8 cellular contexts compared by ENCODE assay signal in the genomic region with DNA sequence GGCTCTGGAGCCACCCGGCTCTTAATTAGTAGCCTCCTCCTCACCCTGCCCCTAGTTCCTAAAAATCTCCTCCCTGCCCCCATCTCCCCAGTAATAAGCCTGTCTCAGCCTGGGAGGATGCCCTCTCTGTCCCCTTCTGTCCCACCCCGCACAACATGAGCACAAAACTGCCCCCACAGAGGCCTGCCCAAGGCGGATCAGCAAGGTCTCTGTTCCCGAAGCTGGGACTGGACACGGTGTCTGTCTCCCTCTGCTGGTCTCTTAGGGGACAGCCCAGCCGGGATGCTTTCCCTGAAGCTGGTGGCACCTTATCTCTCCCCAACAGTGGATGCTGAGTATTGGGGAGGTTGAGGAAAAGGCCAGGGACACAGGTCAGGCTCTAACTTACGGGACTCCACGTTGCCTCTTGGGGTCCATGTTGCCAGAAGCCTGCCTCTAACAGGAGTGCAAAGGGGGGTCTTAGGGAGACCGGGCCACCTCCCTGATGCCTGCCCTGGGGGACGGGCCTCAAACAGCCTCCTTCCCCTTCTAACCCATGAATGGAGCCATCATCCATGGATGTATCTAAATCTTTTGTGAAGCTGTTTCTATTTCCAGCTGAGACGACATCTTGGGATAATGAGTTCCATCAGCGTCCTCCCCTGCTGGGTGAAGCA. TPM values are rescaled to one million over a fixed set of nuclear protein-coding genes. Genes with fewer than 3 reads are reported as not detected.
DNase-seq lines count a peak whose midpoint lies in the region; ATAC-seq and TF ChIP-seq lines count a peak whose summit lies in the region.

No MANE protein-coding gene starts in this region.

- no peak overlapping the region for H2AFZ ChIP-seq in DND-41 (ENCODE audit: low read depth, low read length)

- H3K27ac ChIP-seq in DND-41 (ENCODE audit: low read length), result no peak overlapping the region
- H3K27ac ChIP-seq in endodermal cell (ENCODE audit: low read depth, low read length), result no peak overlapping the region

- no peaks in the 10 kb centered on the region for H3K9me3 ChIP-seq in DND-41 (ENCODE audit: insufficient read depth, low read length, severe bottlenecking)
- H3K9me3 ChIP-seq in endodermal cell (ENCODE audit: control insufficient read depth, low read length), result no peaks in the 10 kb centered on the region

- H4K20me1 ChIP-seq in DND-41 (ENCODE audit: insufficient read depth, low read length), result no peaks in the 10 kb centered on the region

- H3K4me3 ChIP-seq in DND-41 (ENCODE audit: low read depth in 1 of 2, low read length in 2 of 2) (no peak overlapping the region), endodermal cell (ENCODE audit: low read length) (no peak overlapping the region)

- H3K9ac ChIP-seq in DND-41 (ENCODE audit: low read depth, low read length) (no peak overlapping the region), endodermal cell (ENCODE audit: extremely low read depth, low read length, poor library complexity, severe bottlenecking) (no peak overlapping the region)

- no peaks in the 10 kb centered on the region for H3K36me3 Mint-ChIP-seq in activated CD8-positive, alpha-beta memory T cell treated with anti-CD3 and anti-CD28 coated beads, Interleukin-2, amount 10 ng/mL, durations not matched to agents 7 days and 5 days
- H3K36me3 Mint-ChIP-seq in endodermal cell (ENCODE audit: low read depth), result no peaks in the 10 kb centered on the region

- H3K9me3 Mint-ChIP-seq in activated CD8-positive, alpha-beta memory T cell treated with anti-CD3 and anti-CD28 coated beads, Interleukin-2, amount 10 ng/mL, durations not matched to agents 7 days and 5 days (ENCODE audit: low read depth), result no peaks in the 10 kb centered on the region
- H3K9me3 Mint-ChIP-seq in endodermal cell, result no peaks in the 10 kb centered on the region

- H3K4me1 Mint-ChIP-seq in activated CD8-positive, alpha-beta memory T cell treated with anti-CD3 and anti-CD28 coated beads, Interleukin-2, amount 10 ng/mL, durations not matched to agents 7 days and 5 days, result peaks cover 5% of the 10 kb centered on the region
- H3K4me1 Mint-ChIP-seq in endodermal cell, result peaks cover 11% of the 10 kb centered on the region

- peak; percentile 100 for TF ChIP-seq CTCF in DND-41 (IDR thresholded peaks at IDR 0.05; ENCODE audit: borderline replicate concordance, extremely low read depth, low read length, poor library complexity, severe bottlenecking)
- peak; percentile 98 for TF ChIP-seq CTCF in endodermal cell (conservative IDR thresholded peaks at IDR 0.05)

- H3K36me3 ChIP-seq in DND-41 (ENCODE audit: insufficient read depth, low read length) (no peaks in the 10 kb centered on the region), endodermal cell (ENCODE audit: control insufficient read depth, insufficient read depth, low read length) (no peaks in the 10 kb centered on the region)

- DNase-seq in DND-41 (peak; percentile 84), NOMO-1 treated with dmso at 0.1 percent for 144 hours (lab: John Stamatoyannopoulos, UW; ENCODE audit: unreplicated experiment) (peak; percentile 70), endodermal cell (peak; percentile 95), mucosa of gallbladder (ENCODE audit: low spot score) (peak; percentile 86)
- peak; percentile 90 for DNase-seq in activated CD8-positive, alpha-beta memory T cell treated with anti-CD3 and anti-CD28 coated beads, Interleukin-2, amount 10 ng/mL, durations not matched to agents 7 days and 5 days
- DNase-seq in stimulated activated CD8-positive, alpha-beta memory T cell treated with anti-CD3 and anti-CD28 coated beads, Interleukin-7, amount 100 ng/mL, for 24 hours (ENCODE audit: low read depth), result peak; percentile 63

- H3K27me3 ChIP-seq in DND-41 (ENCODE audit: insufficient read depth, low read length, poor library complexity) (no peaks in the 10 kb centered on the region), endodermal cell (ENCODE audit: control insufficient read depth, insufficient read depth, low read length, poor library complexity, severe bottlenecking) (peaks cover 9% of the 10 kb centered on the region)

- WGBS in endodermal cell (ENCODE audit: insufficient coverage in 1 of 2, insufficient read length in 1 of 2), 2 experiments, result 40 to 45% methylated on average over 11 to 12 of the region's 12 CpGs

- H3K27ac Mint-ChIP-seq in activated CD8-positive, alpha-beta memory T cell treated with anti-CD3 and anti-CD28 coated beads, Interleukin-2, amount 10 ng/mL, durations not matched to agents 7 days and 5 days, result no peak overlapping the region
- no peak overlapping the region for H3K27ac Mint-ChIP-seq in endodermal cell

- peaks cover 3% of the 10 kb centered on the region; the same call in 1 of the 2 replicates for H3K4me1 ChIP-seq in DND-41 (ENCODE audit: insufficient read depth, low read length)
- no peaks in the 10 kb centered on the region for H3K4me1 ChIP-seq in endodermal cell (ENCODE audit: control insufficient read depth, insufficient read depth, low read length)

- H3K27me3 Mint-ChIP-seq in activated CD8-positive, alpha-beta memory T cell treated with anti-CD3 and anti-CD28 coated beads, Interleukin-2, amount 10 ng/mL, durations not matched to agents 7 days and 5 days, result peaks cover 37% of the 10 kb centered on the region
- peaks cover 43% of the 10 kb centered on the region for H3K27me3 Mint-ChIP-seq in endodermal cell (ENCODE audit: insufficient read depth)

- H3K79me2 ChIP-seq in DND-41 (ENCODE audit: insufficient read depth, low read length), result no peaks in the 10 kb centered on the region

- CTCF ChIA-PET in activated CD8-positive, alpha-beta memory T cell treated with anti-CD3 and anti-CD28 coated beads, Interleukin-2, amount 10 ng/mL, durations not matched to agents 7 days and 5 days (lab: Charles Lee), result interaction anchor here (0.6 to 32.6 kb wide), 38 partner anchors 8 to 302 kb away, joined by 3 to 1153 read pairs (median 5); a partner anchor contains a TSS

- H3K4me2 ChIP-seq in DND-41 (ENCODE audit: insufficient read depth, low read length), result no peak overlapping the region

- no peak overlapping the region for H3K4me3 Mint-ChIP-seq in activated CD8-positive, alpha-beta memory T cell treated with anti-CD3 and anti-CD28 coated beads, Interleukin-2, amount 10 ng/mL, durations not matched to agents 7 days and 5 days
- no peak overlapping the region for H3K4me3 Mint-ChIP-seq in endodermal cell

- ATAC-seq in DND-41 (ENCODE audit: insufficient read depth, low read depth), result peak; percentile 96
- peak; percentile 50 for ATAC-seq in HG03045 (IDR thresholded peaks at IDR 0.05; ENCODE audit: unreplicated experiment)
- peak; percentile 94 for ATAC-seq in activated CD8-positive, alpha-beta memory T cell treated with anti-CD3 and anti-CD28 coated beads, Interleukin-2, amount 10 ng/mL, durations not matched to agents 7 days and 5 days
- no peak for ATAC-seq in HG03196 (IDR thresholded peaks at IDR 0.05; ENCODE audit: unreplicated experiment)

RNA-seq across cellular contexts. Expression of a gene that starts 9.2 kb away (rescaled TPM):
- total RNA-seq in activated CD8-positive, alpha-beta memory T cell treated with anti-CD3 and anti-CD28 coated beads, Interleukin-2, amount 10 ng/mL, durations not matched to agents 7 days and 5 days, result 10 to 100 TPM; 49.6 to 80.5 TPM
- 10 to 100 TPM; 28.3 to 41.4 TPM for total RNA-seq in endodermal cell
- 31.1 TPM for polyA plus RNA-seq in endodermal cell (2013, experiment 1 of 2)
- 31.1 TPM for polyA plus RNA-seq in endodermal cell (2013, experiment 2 of 2)
- 45.0 TPM for total RNA-seq in mucosa of gallbladder

RNA-seq across cellular contexts. Expression of a gene that starts 9.2 kb away (rescaled TPM):
- total RNA-seq in activated CD8-positive, alpha-beta memory T cell treated with anti-CD3 and anti-CD28 coated beads, Interleukin-2, amount 10 ng/mL, durations not matched to agents 7 days and 5 days, result 1 to 10 TPM in 1 of 2 experiments, under 1 TPM in 1; 0.76 to 1.9 TPM
- 1 to 10 TPM; 3.6 to 4.8 TPM for total RNA-seq in endodermal cell
- 2.4 TPM for polyA plus RNA-seq in endodermal cell (2013, experiment 1 of 2)
- polyA plus RNA-seq in endodermal cell (2013, experiment 2 of 2), result 2.6 TPM
- total RNA-seq in mucosa of gallbladder, result 4.0 TPM

RNA-seq across cellular contexts. Expression of a gene that starts 19.0 kb away (rescaled TPM):
- 100 to 1,000 TPM; 309 to 360 TPM for total RNA-seq in activated CD8-positive, alpha-beta memory T cell treated with anti-CD3 and anti-CD28 coated beads, Interleukin-2, amount 10 ng/mL, durations not matched to agents 7 days and 5 days
- total RNA-seq in endodermal cell (100 to 1,000 TPM; 182 to 212 TPM), mucosa of gallbladder (140 TPM)
- polyA plus RNA-seq in endodermal cell (2013, experiment 1 of 2), result 151 TPM
- 148 TPM for polyA plus RNA-seq in endodermal cell (2013, experiment 2 of 2)

RNA-seq across cellular contexts. Expression of a gene that starts 21.3 kb away (rescaled TPM):
- 100 to 1,000 TPM; 278 to 312 TPM for total RNA-seq in activated CD8-positive, alpha-beta memory T cell treated with anti-CD3 and anti-CD28 coated beads, Interleukin-2, amount 10 ng/mL, durations not matched to agents 7 days and 5 days
- under 1 TPM in 1 of 2 donors, not detected in 1; 0.20 TPM for total RNA-seq in endodermal cell
- polyA plus RNA-seq in endodermal cell (2013, experiment 1 of 2), result 0.89 TPM
- polyA plus RNA-seq in endodermal cell (2013, experiment 2 of 2), result 0.91 TPM
- 10.6 TPM for total RNA-seq in mucosa of gallbladder

RNA-seq across cellular contexts. Expression of a gene that starts 29.3 kb away (rescaled TPM):
- 10 to 100 TPM; 36.5 to 49.6 TPM for total RNA-seq in activated CD8-positive, alpha-beta memory T cell treated with anti-CD3 and anti-CD28 coated beads, Interleukin-2, amount 10 ng/mL, durations not matched to agents 7 days and 5 days
- 10 to 100 TPM; 40.7 to 47.6 TPM for total RNA-seq in endodermal cell
- 24.3 TPM for polyA plus RNA-seq in endodermal cell (2013, experiment 1 of 2)
- polyA plus RNA-seq in endodermal cell (2013, experiment 2 of 2), result 30.1 TPM
- 87.5 TPM for total RNA-seq in mucosa of gallbladder
